8 cellular contexts compared by ENCODE assay signal in the genomic region with DNA sequence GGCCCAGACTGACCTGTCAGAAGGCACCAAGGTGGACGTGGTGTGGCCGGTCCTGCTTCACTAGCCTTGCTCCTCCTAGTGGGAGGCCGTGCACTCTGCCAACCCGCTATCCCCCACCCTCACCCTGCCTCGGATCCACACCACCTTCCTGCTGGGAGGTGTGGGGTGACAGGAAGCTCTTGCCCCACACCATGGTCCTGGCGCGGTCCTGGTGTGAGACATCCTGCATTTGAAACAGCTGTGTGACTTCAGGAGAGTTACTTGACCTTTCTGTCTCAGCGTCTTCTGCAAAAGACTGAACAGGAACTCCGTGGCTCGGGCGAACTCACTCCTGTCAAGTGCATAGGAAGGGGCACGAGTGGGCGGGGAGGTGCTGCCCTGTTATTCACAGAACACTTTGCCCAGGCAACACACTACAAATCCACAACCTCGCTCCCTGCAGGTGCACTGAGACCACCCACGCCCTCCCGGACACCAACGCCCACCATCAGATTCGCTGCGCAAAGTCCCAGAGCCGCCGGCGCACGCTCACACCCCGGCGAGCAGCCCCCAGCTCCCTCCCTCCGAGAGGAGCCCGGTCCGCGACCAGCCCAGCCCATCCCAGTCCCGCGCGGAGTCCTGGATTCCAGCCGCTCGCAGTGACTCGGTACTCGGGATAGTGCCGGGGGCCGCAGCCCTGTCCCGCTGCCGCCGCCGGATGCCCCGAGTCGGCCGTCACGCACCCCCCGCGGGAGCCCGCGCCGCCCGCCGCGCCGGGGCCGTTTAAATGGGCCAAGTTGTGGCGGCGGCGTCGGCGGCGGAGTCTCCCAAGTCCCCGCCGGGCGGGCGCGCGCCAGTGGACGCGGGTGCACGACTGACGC. TPM values are rescaled to one million over a fixed set of nuclear protein-coding genes. Genes with fewer than 3 reads are reported as not detected.
DNase-seq lines count a peak whose midpoint lies in the region; FAIRE-seq and TF ChIP-seq lines count a peak whose summit lies in the region.

A gene with protein sequence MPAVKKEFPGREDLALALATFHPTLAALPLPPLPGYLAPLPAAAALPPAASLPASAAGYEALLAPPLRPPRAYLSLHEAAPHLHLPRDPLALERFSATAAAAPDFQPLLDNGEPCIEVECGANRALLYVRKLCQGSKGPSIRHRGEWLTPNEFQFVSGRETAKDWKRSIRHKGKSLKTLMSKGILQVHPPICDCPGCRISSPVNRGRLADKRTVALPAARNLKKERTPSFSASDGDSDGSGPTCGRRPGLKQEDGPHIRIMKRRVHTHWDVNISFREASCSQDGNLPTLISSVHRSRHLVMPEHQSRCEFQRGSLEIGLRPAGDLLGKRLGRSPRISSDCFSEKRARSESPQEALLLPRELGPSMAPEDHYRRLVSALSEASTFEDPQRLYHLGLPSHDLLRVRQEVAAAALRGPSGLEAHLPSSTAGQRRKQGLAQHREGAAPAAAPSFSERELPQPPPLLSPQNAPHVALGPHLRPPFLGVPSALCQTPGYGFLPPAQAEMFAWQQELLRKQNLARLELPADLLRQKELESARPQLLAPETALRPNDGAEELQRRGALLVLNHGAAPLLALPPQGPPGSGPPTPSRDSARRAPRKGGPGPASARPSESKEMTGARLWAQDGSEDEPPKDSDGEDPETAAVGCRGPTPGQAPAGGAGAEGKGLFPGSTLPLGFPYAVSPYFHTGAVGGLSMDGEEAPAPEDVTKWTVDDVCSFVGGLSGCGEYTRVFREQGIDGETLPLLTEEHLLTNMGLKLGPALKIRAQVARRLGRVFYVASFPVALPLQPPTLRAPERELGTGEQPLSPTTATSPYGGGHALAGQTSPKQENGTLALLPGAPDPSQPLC (plus strand): TSS at position 793 of the 860 bp plus-strand sequence. CDS start 509 bp downstream, outside the sequence.

- H3K4me3 ChIP-seq in AG10803 (ENCODE audit: low read length) (peak within 1 kb of the TSS; percentile 61), osteoblast (ENCODE audit: insufficient read depth, low read length) (peak within 1 kb of the TSS; percentile 75), tibial artery (peak within 1 kb of the TSS; percentile 50 to 66)

- H3K4me2 ChIP-seq in osteoblast (ENCODE audit: insufficient read depth, low read length): peak within 1 kb of the TSS; percentile 85

- H3K36me3 Mint-ChIP-seq in activated naive CD4-positive, alpha-beta T cell treated with anti-CD3 and anti-CD28 coated beads, Interleukin-2, amount 50 U/mL, for 24 hours: no peaks in the 10 kb centered on the region

- no peaks in the 10 kb centered on the region for H3K9me3 Mint-ChIP-seq in activated naive CD4-positive, alpha-beta T cell treated with anti-CD3 and anti-CD28 coated beads, Interleukin-2, amount 50 U/mL, for 24 hours

- no peak within 1 kb of the TSS for H3K27ac Mint-ChIP-seq in activated naive CD4-positive, alpha-beta T cell treated with anti-CD3 and anti-CD28 coated beads, Interleukin-2, amount 50 U/mL, for 24 hours

- TF ChIP-seq CTCF in AG10803 (conservative IDR thresholded peaks at IDR 0.05; ENCODE audit: low read length): no peak
- no peak for TF ChIP-seq CTCF in osteoblast (IDR thresholded peaks at IDR 0.05; ENCODE audit: extremely low read depth, low read depth, low read length)
- TF ChIP-seq CTCF in tibial artery (IDR thresholded peaks at IDR 0.05): no peak
- TF ChIP-seq CTCF in D721Med (IDR thresholded peaks at IDR 0.05; ENCODE audit: insufficient read depth, missing control alignments): no peak

- H4K20me1 ChIP-seq in osteoblast (ENCODE audit: insufficient read depth, low read length): peaks cover 48% of the 10 kb centered on the region

- H3K4me1 Mint-ChIP-seq in activated naive CD4-positive, alpha-beta T cell treated with anti-CD3 and anti-CD28 coated beads, Interleukin-2, amount 50 U/mL, for 24 hours: peaks cover 16% of the 10 kb centered on the region

- H3K9me3 ChIP-seq in osteoblast (ENCODE audit: low read depth, low read length) (no peaks in the 10 kb centered on the region), tibial artery (no peaks in the 10 kb centered on the region)

- H2AFZ ChIP-seq in osteoblast (ENCODE audit: low read length): no peak within 1 kb of the TSS

- DNase-seq in AG10803 (ENCODE audit: low read depth): peak; percentile 89
- DNase-seq in HT1080 (ENCODE audit: low read depth): peak; percentile 58
- peak; percentile 78 for DNase-seq in RKO (ENCODE audit: low spot score)
- DNase-seq in head of caudate nucleus: peak; percentile 32 to 92 (median 82)
- DNase-seq in osteoblast (ENCODE audit: insufficient read length, low spot score, missing footprints): peak; percentile 99
- peak; percentile 82 to 90 for DNase-seq in tibial artery
- no peak for DNase-seq in D721Med (ENCODE audit: insufficient read length, low spot score)

- H3K36me3 ChIP-seq in osteoblast (ENCODE audit: insufficient read depth, low read length): no peaks in the 10 kb centered on the region
- no peaks in the 10 kb centered on the region for H3K36me3 ChIP-seq in tibial artery

- H3K27ac ChIP-seq in osteoblast (ENCODE audit: low read depth, low read length) (no peak within 1 kb of the TSS), tibial artery (peak within 1 kb of the TSS; percentile 50 to 64)

- H3K4me3 Mint-ChIP-seq in activated naive CD4-positive, alpha-beta T cell treated with anti-CD3 and anti-CD28 coated beads, Interleukin-2, amount 50 U/mL, for 24 hours: peak within 1 kb of the TSS; percentile 85

- FAIRE-seq in D721Med (lab: Jason Lieb, UNC): no peak

- intact Hi-C loops in head of caudate nucleus (cut with DNase I): no loop called here
- intact Hi-C loops in tibial artery (cut with DNase I; ENCODE audit: low total_unique reads): loop anchor here (2.0 kb wide), 1 partner anchor 19 kb away; no protein-coding TSS in a partner anchor

- no peaks in the 10 kb centered on the region for H3K79me2 ChIP-seq in osteoblast (ENCODE audit: insufficient read depth, low read length)

- peaks cover 26% of the 10 kb centered on the region for H3K27me3 Mint-ChIP-seq in activated naive CD4-positive, alpha-beta T cell treated with anti-CD3 and anti-CD28 coated beads, Interleukin-2, amount 50 U/mL, for 24 hours

- H3K27me3 ChIP-seq in osteoblast (ENCODE audit: insufficient read depth, low read length) (peaks cover 19% of the 10 kb centered on the region), tibial artery (peaks cover 0 to 63% of the 10 kb centered on the region in 2 donors)

- H3K4me1 ChIP-seq in osteoblast (ENCODE audit: insufficient read depth, low read length): peaks cover 19% of the 10 kb centered on the region
- peaks cover 3 to 60% (median 46%) of the 10 kb centered on the region in 4 donors for H3K4me1 ChIP-seq in tibial artery

RNA-seq across cellular contexts. Expression of the gene that starts here (rescaled TPM):
- 0.37 and 0.50 TPM in 2 replicates for total RNA-seq in HT1080 (2014; rRNA removed; shearing (Covaris generic))
- 0.40 and 0.55 TPM in 2 replicates for polyA plus RNA-seq in HT1080 (2015; cell fraction: cytosol; rRNA removed)
- 1.3 and 1.9 TPM in 2 replicates for polyA plus RNA-seq in HT1080 (2015; cell fraction: nucleus; rRNA removed)
- 7.7 and 8.3 TPM in 2 replicates for total RNA-seq in osteoblast
